In genomic region chr6:19327246-19327645, GRCh38 we compare ENCODE assay signal across 21 cellular contexts.
DNase-seq lines count a peak whose midpoint lies in the region; ATAC-seq, FAIRE-seq and TF ChIP-seq lines count a peak whose summit lies in the region.
"Had no signal": no experiment of that assay in that cellular context is flagged by ENCODE, and none has a peak within 500 bp of the region (broad histone marks: within the 10 kb centered on the region; RNA-seq: fewer than 3 reads in every experiment).

No MANE protein-coding gene starts in this region.

- no peak overlapping the region for H3K4me3 Mint-ChIP-seq in mesothelial cell of epicardium
- H3K4me3 Mint-ChIP-seq: activated CD4-positive, alpha-beta memory T cell treated with anti-CD3 and anti-CD28 coated beads, Interleukin-2, amount 10 ng/mL, durations not matched to agents 7 days and 5 days; activated naive CD4-positive, alpha-beta T cell treated with anti-CD3 and anti-CD28 coated beads, Interleukin-2, amount 10 ng/mL, durations not matched to agents 7 days and 5 days; activated T-cell treated with anti-CD3 and anti-CD28 coated beads, Interleukin-2, amount 50 U/mL, for 24 hours; stimulated activated memory B cell treated with anti-CD40 and anti-IgM and Interleukin-4, amounts not matched to agents 10 μg/mL and 1 μg/mL and 100 μg/mL, for 72 hours; T-helper 1 cell treated with Interleukin-12 subunit alpha and Interleukin-12 subunit beta and Interleukin-4 antibody, amounts not matched to agents 30 μg/mL and 1 μg/mL, for 36 hours had no signal

- H3K4me3 ChIP-seq in AG10803 (ENCODE audit: low read length): no peak overlapping the region
- no peak overlapping the region for H3K4me3 ChIP-seq in cardiac fibroblast (replicated peaks in 1 of 2; ENCODE audit: low read depth in 2 of 2, low read length in 2 of 2)
- no peak overlapping the region for H3K4me3 ChIP-seq in upper lobe of right lung
- no peak overlapping the region for H3K4me3 ChIP-seq in body of pancreas
- H3K4me3 ChIP-seq: cardiac muscle cell, upper lobe of left lung had no signal

- no peaks in the 10 kb centered on the region for H3K27me3 Mint-ChIP-seq in mesothelial cell of epicardium (ENCODE audit: low read depth)
- H3K27me3 Mint-ChIP-seq: activated CD4-positive, alpha-beta memory T cell treated with anti-CD3 and anti-CD28 coated beads, Interleukin-2, amount 10 ng/mL, durations not matched to agents 7 days and 5 days; activated T-cell treated with anti-CD3 and anti-CD28 coated beads, Interleukin-2, amount 50 U/mL, for 24 hours; stimulated activated memory B cell treated with anti-CD40 and anti-IgM and Interleukin-4, amounts not matched to agents 10 μg/mL and 1 μg/mL and 100 μg/mL, for 72 hours had no signal

- ATAC-seq in upper lobe of right lung (no peak), GM18498 (IDR thresholded peaks at IDR 0.05; ENCODE audit: unreplicated experiment) (no peak), HG02870 (IDR thresholded peaks at IDR 0.05; ENCODE audit: unreplicated experiment) (no peak), body of pancreas (no peak)
- ATAC-seq: stimulated activated memory B cell treated with anti-CD40 and anti-IgM and Interleukin-4, amounts not matched to agents 10 μg/mL and 1 μg/mL and 100 μg/mL, for 72 hours had no signal

- H3K36me3 ChIP-seq in upper lobe of right lung: no peaks in the 10 kb centered on the region
- H3K36me3 ChIP-seq in body of pancreas (replicated peaks in 1 of 2; ENCODE audit: insufficient read depth in 1 of 2, low read depth in 2 of 2): no peaks in the 10 kb centered on the region
- H3K36me3 ChIP-seq: cardiac muscle cell, neutrophil, upper lobe of left lung had no signal

- no peaks in the 10 kb centered on the region for H3K36me3 Mint-ChIP-seq in mesothelial cell of epicardium
- H3K36me3 Mint-ChIP-seq: activated naive CD4-positive, alpha-beta T cell treated with anti-CD3 and anti-CD28 coated beads, Interleukin-2, amount 10 ng/mL, durations not matched to agents 7 days and 5 days; stimulated activated memory B cell treated with anti-CD40 and anti-IgM and Interleukin-4, amounts not matched to agents 10 μg/mL and 1 μg/mL and 100 μg/mL, for 72 hours had no signal

- peak; percentile 42 for FAIRE-seq in HTR-8/SVneo (lab: Jason Lieb, UNC)

- no peak overlapping the region for H3K27ac ChIP-seq in upper lobe of right lung
- no peak overlapping the region for H3K27ac ChIP-seq in body of pancreas
- H3K27ac ChIP-seq: cardiac muscle cell, neutrophil, upper lobe of left lung had no signal

- intact Hi-C loops in upper lobe of right lung (cut with DNase I) (no loop called here), body of pancreas (cut with DNase I) (no loop called here)

- H3K27ac Mint-ChIP-seq in mesothelial cell of epicardium: peak overlapping the region; percentile 51
- H3K27ac Mint-ChIP-seq: activated CD4-positive, alpha-beta memory T cell treated with anti-CD3 and anti-CD28 coated beads, Interleukin-2, amount 10 ng/mL, durations not matched to agents 7 days and 5 days; activated naive CD4-positive, alpha-beta T cell treated with anti-CD3 and anti-CD28 coated beads, Interleukin-2, amount 10 ng/mL, durations not matched to agents 7 days and 5 days; activated T-cell treated with anti-CD3 and anti-CD28 coated beads, Interleukin-2, amount 50 U/mL, for 24 hours; stimulated activated memory B cell treated with anti-CD40 and anti-IgM and Interleukin-4, amounts not matched to agents 10 μg/mL and 1 μg/mL and 100 μg/mL, for 72 hours; T-helper 1 cell treated with Interleukin-12 subunit alpha and Interleukin-12 subunit beta and Interleukin-4 antibody, amounts not matched to agents 30 μg/mL and 1 μg/mL, for 36 hours had no signal

- no peaks in the 10 kb centered on the region for H3K27me3 ChIP-seq in upper lobe of right lung
- no peaks in the 10 kb centered on the region for H3K27me3 ChIP-seq in body of pancreas
- H3K27me3 ChIP-seq: cardiac muscle cell, neutrophil, upper lobe of left lung had no signal

- no peaks in the 10 kb centered on the region for H3K9me3 Mint-ChIP-seq in mesothelial cell of epicardium
- H3K9me3 Mint-ChIP-seq: activated T-cell treated with anti-CD3 and anti-CD28 coated beads, Interleukin-2, amount 50 U/mL, for 24 hours; stimulated activated memory B cell treated with anti-CD40 and anti-IgM and Interleukin-4, amounts not matched to agents 10 μg/mL and 1 μg/mL and 100 μg/mL, for 72 hours had no signal

- TF ChIP-seq POLR2A in body of pancreas (IDR thresholded peaks at IDR 0.05): no peak

- TF ChIP-seq CTCF in AG10803 (conservative IDR thresholded peaks at IDR 0.05; ENCODE audit: low read length): no peak
- no peak for TF ChIP-seq CTCF in cardiac fibroblast (IDR thresholded peaks at IDR 0.05; ENCODE audit: low read depth, low read length)
- TF ChIP-seq CTCF in mesothelial cell of epicardium (IDR thresholded peaks at IDR 0.05; ENCODE audit: unreplicated experiment): no peak
- no peak for TF ChIP-seq CTCF in upper lobe of right lung (IDR thresholded peaks at IDR 0.05)
- TF ChIP-seq CTCF in body of pancreas (IDR thresholded peaks at IDR 0.05): no peak

- DNase-seq in AG10803 (ENCODE audit: low read depth): peak; percentile 40
- DNase-seq in HTR-8/SVneo (ENCODE audit: insufficient read length, low spot score): no peak
- DNase-seq in cardiac fibroblast (ENCODE audit: low read depth in 2 of 2): peak; percentile 39 to 50
- no peak for DNase-seq in mesothelial cell of epicardium (ENCODE audit: low spot score in 2 of 2, unreplicated experiment in 2 of 2)
- DNase-seq in upper lobe of right lung: no peak
- no peak for DNase-seq in body of pancreas
- DNase-seq: activated CD4-positive, alpha-beta memory T cell treated with anti-CD3 and anti-CD28 coated beads, Interleukin-2, amount 10 ng/mL, durations not matched to agents 7 days and 5 days; activated naive CD4-positive, alpha-beta T cell treated with anti-CD3 and anti-CD28 coated beads, Interleukin-2, amount 10 ng/mL, durations not matched to agents 7 days and 5 days; activated T-cell treated with anti-CD3 and anti-CD28 coated beads, Interleukin-2, amount 50 U/mL, for 24 hours; COR-L47; hippocampal formation; Karpas-422; midbrain; SHP77 treated with DMSO at 0.1 percent for 48 hours; upper lobe of left lung had no signal

- 34 to 47% methylated on average over 2 of the region's 2 CpGs for WGBS in body of pancreas, 2 donors

- no peaks in the 10 kb centered on the region for H3K9me3 ChIP-seq in upper lobe of right lung
- H3K9me3 ChIP-seq in body of pancreas: no peaks in the 10 kb centered on the region
- H3K9me3 ChIP-seq: neutrophil, upper lobe of left lung had no signal

- no peaks in the 10 kb centered on the region for H3K4me1 ChIP-seq in upper lobe of right lung
- H3K4me1 ChIP-seq in body of pancreas: no peaks in the 10 kb centered on the region
- H3K4me1 ChIP-seq: upper lobe of left lung had no signal

- peaks cover 38% of the 10 kb centered on the region for H3K4me1 Mint-ChIP-seq in mesothelial cell of epicardium
- H3K4me1 Mint-ChIP-seq: activated CD4-positive, alpha-beta memory T cell treated with anti-CD3 and anti-CD28 coated beads, Interleukin-2, amount 10 ng/mL, durations not matched to agents 7 days and 5 days; activated naive CD4-positive, alpha-beta T cell treated with anti-CD3 and anti-CD28 coated beads, Interleukin-2, amount 10 ng/mL, durations not matched to agents 7 days and 5 days; stimulated activated memory B cell treated with anti-CD40 and anti-IgM and Interleukin-4, amounts not matched to agents 10 μg/mL and 1 μg/mL and 100 μg/mL, for 72 hours had no signal

Comparison
In these comparisons a context has a peak if more than half of its experiments do, and no peak if none do; other contexts are left out.
1. DNase-seq: peak in AG10803 (single experiment) and cardiac fibroblast (2 of 2); none in HTR-8/SVneo (single experiment), mesothelial cell of epicardium (0 of 2), upper lobe of right lung (single experiment) and body of pancreas (0 of 4).